ENCODE assay signal across 9 cellular contexts in genomic region chr22:38219644-38220043, GRCh38. TPM values are rescaled to one million over a fixed set of nuclear protein-coding genes. Genes with fewer than 3 reads are reported as not detected.
A peak's percentile ranks its signal among the peaks of the same experiment; 100 is the strongest.
DNase-seq lines count a peak whose midpoint lies in the region; ATAC-seq and TF ChIP-seq lines count a peak whose summit lies in the region.
"Had no signal": no experiment of that assay in that cellular context is flagged by ENCODE, and none has a peak within 500 bp of the region (broad histone marks: within the 10 kb centered on the region; RNA-seq: fewer than 3 reads in every experiment).

No MANE protein-coding gene starts in this region.

- H3K27me3 ChIP-seq in gastrocnemius medialis: no peaks in the 10 kb centered on the region

- in situ Hi-C loops in gastrocnemius medialis (cut with MboI; ENCODE audit: low sequenced_read_pairs in 4 of 4): no loop called here

- POLR2A ChIA-PET in T-cell (lab: Charles Lee): no interaction called here

- H3K27ac ChIP-seq in gastrocnemius medialis: peak overlapping the region; percentile 72 to 79 (median 73)

- H3K36me3 ChIP-seq in gastrocnemius medialis: peaks cover 0 to 41% of the 10 kb centered on the region in 2 donors

- ATAC-seq in T-cell (replicated peaks in 1 of 4): no peak
- ATAC-seq in gastrocnemius medialis: no peak
- ATAC-seq in GM19397 (IDR thresholded peaks at IDR 0.05; ENCODE audit: unreplicated experiment): no peak
- no peak for ATAC-seq in GM21390 (IDR thresholded peaks at IDR 0.05; ENCODE audit: unreplicated experiment)

- H3K4me1 Mint-ChIP-seq in T-cell: peaks cover 15 to 27% (median 22%) of the 10 kb centered on the region in 3 donors
- H3K4me1 Mint-ChIP-seq in glutamatergic neuron (ENCODE audit: low read depth, unreplicated experiment): peaks cover 33% of the 10 kb centered on the region

- H3K9me3 Mint-ChIP-seq in T-cell (no peaks in the 10 kb centered on the region), glutamatergic neuron (ENCODE audit: unreplicated experiment) (peaks cover 15% of the 10 kb centered on the region)
- H3K9me3 Mint-ChIP-seq: activated naive CD4-positive, alpha-beta T cell treated with anti-CD3 and anti-CD28 coated beads, Interleukin-2, amount 10 ng/mL, durations not matched to agents 7 days and 5 days had no signal

- H3K4me3 Mint-ChIP-seq in T-cell: peak overlapping the region in 1 of 3 donors; percentile 31
- peak overlapping the region; percentile 77 for H3K4me3 Mint-ChIP-seq in glutamatergic neuron (ENCODE audit: unreplicated experiment)
- H3K4me3 Mint-ChIP-seq: activated naive CD4-positive, alpha-beta T cell treated with anti-CD3 and anti-CD28 coated beads, Interleukin-2, amount 10 ng/mL, durations not matched to agents 7 days and 5 days had no signal

- CTCF ChIA-PET in T-cell (lab: Charles Lee): no interaction called here

- intact Hi-C loops in gastrocnemius medialis (cut with DNase I; ENCODE audit: low total_unique reads): no loop called here

- peak overlapping the region; percentile 48 to 80 for H3K27ac Mint-ChIP-seq in T-cell
- H3K27ac Mint-ChIP-seq in glutamatergic neuron (ENCODE audit: unreplicated experiment): peak overlapping the region; percentile 98
- H3K27ac Mint-ChIP-seq: activated naive CD4-positive, alpha-beta T cell treated with anti-CD3 and anti-CD28 coated beads, Interleukin-2, amount 10 ng/mL, durations not matched to agents 7 days and 5 days had no signal

- no peaks in the 10 kb centered on the region for H3K9me3 ChIP-seq in gastrocnemius medialis

- peaks cover 17 to 23% of the 10 kb centered on the region in 2 donors for H3K4me1 ChIP-seq in gastrocnemius medialis

- no peak for TF ChIP-seq CTCF in glutamatergic neuron (IDR thresholded peaks at IDR 0.05; ENCODE audit: partially characterized antibody, unreplicated experiment)
- TF ChIP-seq CTCF in gastrocnemius medialis (IDR thresholded peaks at IDR 0.05 in 4 of 5, conservative IDR thresholded peaks at IDR 0.05 in 1 of 5): no peak

- H3K36me3 Mint-ChIP-seq in T-cell: peaks cover 8% of the 10 kb centered on the region
- peaks cover 4% of the 10 kb centered on the region for H3K36me3 Mint-ChIP-seq in glutamatergic neuron (ENCODE audit: unreplicated experiment)

- TF ChIP-seq POLR2A in gastrocnemius medialis (IDR thresholded peaks at IDR 0.05): no peak

- peak; percentile 66 for DNase-seq in DMS 273 treated with DMSO at 0.1 percent for 48 hours (lab: John Stamatoyannopoulos, UW)
- no peak for DNase-seq in T-cell
- peak; percentile 72 for DNase-seq in glutamatergic neuron
- no peak for DNase-seq in gastrocnemius medialis
- DNase-seq in NCI-H2029 (lab: John Stamatoyannopoulos, UW): no peak
- DNase-seq in mesenteric fat pad (ENCODE audit: low spot score): no peak
- DNase-seq: activated naive CD4-positive, alpha-beta T cell treated with anti-CD3 and anti-CD28 coated beads, Interleukin-2, amount 10 ng/mL, durations not matched to agents 7 days and 5 days had no signal

- H3K27me3 Mint-ChIP-seq in T-cell: no peaks in the 10 kb centered on the region
- H3K27me3 Mint-ChIP-seq in glutamatergic neuron (ENCODE audit: unreplicated experiment): peaks cover 13% of the 10 kb centered on the region
- H3K27me3 Mint-ChIP-seq: activated naive CD4-positive, alpha-beta T cell treated with anti-CD3 and anti-CD28 coated beads, Interleukin-2, amount 10 ng/mL, durations not matched to agents 7 days and 5 days had no signal

- H3K4me3 ChIP-seq in gastrocnemius medialis: no peak overlapping the region

RNA-seq across cellular contexts. Expression of gene MAFF, which starts 17.9 kb away (rescaled TPM):
- total RNA-seq in T-cell (10 to 100 TPM in 2 of 5 donors, 1 to 10 TPM in 3; 6.5 to 49.9 (median 9.6) TPM), glutamatergic neuron (ENCODE audit: unreplicated experiment) (1.8 TPM), gastrocnemius medialis (100 to 1,000 TPM in 1 of 4 donors, 10 to 100 TPM in 3; 19.3 to 448 (median 33.4) TPM), mesenteric fat pad (101 TPM)

RNA-seq across cellular contexts. Expression of gene PLA2G6, which starts 38.0 kb away (rescaled TPM):
- total RNA-seq in T-cell: 100 to 1,000 TPM in 4 of 5 donors, 10 to 100 TPM in 1; 93.6 to 197 (median 162) TPM
- total RNA-seq in glutamatergic neuron (ENCODE audit: unreplicated experiment): 42.2 TPM
- 10 to 100 TPM in 2 of 4 donors, 1 to 10 TPM in 2; 9.1 to 19.5 (median 12.1) TPM for total RNA-seq in gastrocnemius medialis
- 54.1 TPM for total RNA-seq in mesenteric fat pad

RNA-seq across cellular contexts. Expression of gene TMEM184B, which starts 53.2 kb away (rescaled TPM):
- total RNA-seq in T-cell (10 to 100 TPM; 30.8 to 41.3 (median 35.8) TPM), glutamatergic neuron (ENCODE audit: unreplicated experiment) (81.0 TPM), gastrocnemius medialis (10 to 100 TPM; 25.4 to 40.7 (median 31.2) TPM), mesenteric fat pad (84.4 TPM)

Comparison
In these comparisons a context has a peak if more than half of its experiments do, and no peak if none do; other contexts are left out.
1. DNase-seq: peak in DMS 273 treated with DMSO at 0.1 percent for 48 hours (single experiment) and glutamatergic neuron (single experiment); none in T-cell (0 of 34), gastrocnemius medialis (0 of 2), NCI-H2029 (single experiment) and mesenteric fat pad (single experiment).